In the genomic region with DNA sequence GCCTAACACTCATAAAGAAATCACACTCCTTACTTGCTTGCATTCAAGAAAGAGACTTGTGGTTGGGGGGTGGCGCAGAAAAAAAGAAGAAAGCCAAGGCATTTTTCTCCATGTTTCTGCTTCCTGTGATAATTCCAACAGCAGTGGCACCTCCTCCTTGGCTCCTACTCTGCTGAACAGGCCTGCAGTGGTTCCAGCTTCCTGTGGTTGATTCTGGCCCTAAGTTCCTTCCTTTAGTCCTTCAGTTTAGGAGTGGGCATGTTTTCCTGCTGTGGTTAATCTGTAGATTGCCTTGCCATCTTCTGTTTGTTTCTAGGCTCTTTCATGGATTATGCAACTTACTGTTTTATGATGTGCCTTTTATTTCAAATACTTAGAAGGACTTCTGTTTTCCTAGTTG, we compare ENCODE assay signal across 17 cellular contexts.
"Had no signal": no experiment of that assay in that cellular context is flagged by ENCODE, and none has a peak within 500 bp of the region (broad histone marks: within the 10 kb centered on the region; RNA-seq: fewer than 3 reads in every experiment).

No MANE protein-coding gene starts in this region.

- ATAC-seq: activated CD4-positive, CD25-positive, alpha-beta regulatory T cell treated with anti-CD3 and anti-CD28 coated beads, Interleukin-2, amount 50 U/mL, for 24 hours; activated CD8-positive, alpha-beta memory T cell treated with anti-CD3 and anti-CD28 coated beads, Interleukin-2, amount 10 ng/mL, durations not matched to agents 7 days and 5 days; lower lobe of right lung; right cardiac atrium; stimulated activated effector memory CD8-positive, alpha-beta T cell treated with anti-CD3 and anti-CD28 coated beads, Interleukin-12 subunit alpha, Interleukin-12 subunit beta, amount 100 ng/mL, for 72 hours; T-helper 17 cell had no signal

- DNase-seq: activated CD4-positive, alpha-beta T cell treated with anti-CD3 and anti-CD28 coated beads, Interleukin-2, amount 50 U/mL, for 48 hours; activated CD8-positive, alpha-beta memory T cell treated with anti-CD3 and anti-CD28 coated beads, Interleukin-2, amount 10 ng/mL, durations not matched to agents 7 days and 5 days; activated effector memory CD4-positive, alpha-beta T cell treated with Interleukin-2 at 50 U/mL for 16 hours; activated T-cell treated with anti-CD3 and anti-CD28 coated beads, Interleukin-2, amount 50 U/mL, for 24 hours; anterior cingulate cortex; cortex of kidney; effector memory CD4-positive, alpha-beta T cell; hippocampal formation; lower lobe of right lung; naive B cell; posterior cingulate gyrus; right cardiac atrium; T-helper 17 cell; tibial artery; uterus had no signal

- H3K4me3 ChIP-seq: lower lobe of right lung, tibial artery, uterus had no signal
